In genomic region chr1:232014941-232015340, GRCh38 we compare ENCODE assay signal across 17 cellular contexts.
"Had no signal": no experiment of that assay in that cellular context is flagged by ENCODE, and none has a peak within 500 bp of the region (broad histone marks: within the 10 kb centered on the region; RNA-seq: fewer than 3 reads in every experiment).

No MANE protein-coding gene starts in this region.

- H3K36me3 ChIP-seq: tibial nerve, uterus had no signal

- H3K9me3 ChIP-seq: tibial nerve, uterus had no signal

- H3K27me3 ChIP-seq: tibial nerve, uterus had no signal

- H3K4me3 ChIP-seq: tibial nerve, uterus had no signal

- FAIRE-seq: astrocyte, bronchial epithelial cell had no signal

- H3K27ac ChIP-seq: foreskin keratinocyte, tibial nerve, uterus had no signal

- ATAC-seq: foreskin keratinocyte; natural killer cell; stimulated activated naive B cell treated with anti-CD40 and anti-IgM and Interleukin-4, amounts not matched to agents 10 μg/mL and 1 μg/mL and 100 μg/mL, for 72 hours had no signal

- H3K4me1 ChIP-seq: foreskin keratinocyte, uterus had no signal

- DNase-seq: activated CD4-positive, alpha-beta memory T cell treated with anti-CD3 and anti-CD28 coated beads, Interleukin-2, amount 10 ng/mL, durations not matched to agents 7 days and 5 days; activated CD4-positive, alpha-beta T cell treated with anti-CD3 and anti-CD28 coated beads for 4 hours; activated effector memory CD4-positive, alpha-beta T cell treated with Interleukin-2 at 50 U/mL for 16 hours; activated naive CD4-positive, alpha-beta T cell treated with anti-CD3 and anti-CD28 coated beads, Interleukin-2, amount 50 U/mL, for 16 hours; activated T-cell treated with anti-CD3 and anti-CD28 coated beads, Interleukin-2, amount 50 U/mL, for 24 hours; effector memory CD4-positive, alpha-beta T cell; foreskin keratinocyte; immature natural killer cell; natural killer cell; posterior cingulate gyrus; retina; stimulated activated CD4-positive, alpha-beta T cell treated with anti-CD3 and anti-CD28 coated beads, Interleukin-2, amount 100 ng/mL, for 48 hours; stimulated activated naive B cell treated with anti-CD40 and anti-IgM and Interleukin-4, amounts not matched to agents 10 μg/mL and 1 μg/mL and 100 μg/mL, for 72 hours; uterus had no signal
